13 cellular contexts compared by ENCODE assay signal in the genomic region with DNA sequence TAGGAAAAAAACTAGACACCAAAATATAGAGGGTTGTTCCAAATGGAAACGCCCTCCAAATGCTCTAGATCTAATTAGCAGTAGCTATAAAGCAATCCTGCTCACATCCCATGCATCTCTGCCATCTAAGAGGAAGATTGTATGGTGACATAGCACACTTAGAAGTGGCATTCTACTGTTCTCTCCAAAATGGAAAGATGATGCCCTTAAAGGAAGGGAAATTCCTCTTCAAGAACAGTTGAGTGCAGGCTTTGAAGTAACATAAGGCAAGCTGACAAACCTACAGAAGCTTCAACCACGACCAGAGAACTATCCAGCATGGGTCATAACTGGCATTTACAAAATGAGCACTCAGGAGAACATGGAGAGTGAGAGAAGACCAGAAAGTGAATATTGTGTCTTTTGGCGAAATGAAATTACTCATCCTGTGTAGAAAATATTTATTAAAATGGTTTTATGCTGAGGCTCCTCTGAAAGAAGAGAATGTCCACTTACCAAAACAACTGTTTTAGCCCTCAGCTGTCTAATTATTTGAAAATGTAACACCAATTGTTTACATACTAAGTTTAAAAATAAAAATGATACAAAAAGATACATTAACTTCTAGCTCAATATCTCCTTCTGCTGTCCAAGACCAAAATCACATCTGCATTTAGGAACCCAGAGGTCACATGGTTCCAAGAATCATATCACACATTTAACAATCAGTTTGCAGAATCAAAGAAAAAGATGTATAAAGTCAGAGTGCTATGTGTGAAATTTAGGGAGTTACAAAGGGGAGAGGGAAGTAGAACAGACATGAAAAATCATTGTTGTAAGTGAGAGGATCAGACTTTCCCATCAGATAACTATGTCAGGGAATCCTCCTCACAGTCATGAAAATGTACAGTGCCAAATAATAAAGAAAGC.
DNase-seq lines count a peak whose midpoint lies in the region; ATAC-seq and TF ChIP-seq lines count a peak whose summit lies in the region.
"Had no signal": no experiment of that assay in that cellular context is flagged by ENCODE, and none has a peak within 500 bp of the region (broad histone marks: within the 10 kb centered on the region; RNA-seq: fewer than 3 reads in every experiment).

No MANE protein-coding gene starts in this region.

- no peaks in the 10 kb centered on the region for H3K36me3 Mint-ChIP-seq in CD4-positive, alpha-beta T cell (ENCODE audit: low read depth)
- H3K36me3 Mint-ChIP-seq in nephron progenitor cell (ENCODE audit: low read depth), result no peaks in the 10 kb centered on the region

- CTCF ChIA-PET in CD4-positive, alpha-beta T cell (lab: Charles Lee), result no interaction called here

- H3K4me3 ChIP-seq in fibroblast of pulmonary artery (replicated peaks; ENCODE audit: low read depth, low read length) (no peak overlapping the region), rectal smooth muscle tissue (ENCODE audit: low read length) (peak overlapping the region; percentile 45)

- H3K27me3 Mint-ChIP-seq in CD4-positive, alpha-beta T cell, result peaks cover 7% of the 10 kb centered on the region
- H3K27me3 Mint-ChIP-seq in nephron progenitor cell (ENCODE audit: low read depth, poor library complexity), result no peaks in the 10 kb centered on the region

- intact Hi-C loops in CD4-positive, alpha-beta T cell (cut with DNase I, micrococcal nuclease), result no loop called here

- peak; percentile 44 for DNase-seq in RPMI7951 (ENCODE audit: low read depth)
- peak; percentile 78 for DNase-seq in fibroblast of pulmonary artery (ENCODE audit: low read depth)
- DNase-seq in CD4-positive, alpha-beta T cell, result no peak
- DNase-seq in NCI-H2081 treated with DMSO at 0.1 percent for 48 hours (lab: John Stamatoyannopoulos, UW), result no peak
- DNase-seq in cerebellum (ENCODE audit: low spot score), result no peak
- no peak for DNase-seq in nephron progenitor cell
- DNase-seq: activated CD4-positive, alpha-beta T cell treated with anti-CD3 and anti-CD28 coated beads, Interleukin-2, amount 50 U/mL, for 1 hour; DMS79 treated with DMSO at 0.1 percent for 48 hours; effector CD8-positive, alpha-beta T cell; naive thymus-derived CD4-positive, alpha-beta T cell; NCI-H748 treated with DMSO at 0.1 percent for 48 hours had no signal

- no peak overlapping the region for H3K27ac ChIP-seq in C4-2B
- H3K27ac ChIP-seq in rectal smooth muscle tissue (ENCODE audit: low read depth, low read length), result peak overlapping the region; percentile 75
- H3K27ac ChIP-seq in CD4-positive, alpha-beta T cell (ENCODE audit: low read depth, low read length), result no peak overlapping the region

- TF ChIP-seq CTCF in C4-2B (conservative IDR thresholded peaks at IDR 0.05) (peak; percentile 41), fibroblast of pulmonary artery (IDR thresholded peaks at IDR 0.05; ENCODE audit: low read length, missing control alignments) (peak; percentile 64), nephron progenitor cell (IDR thresholded peaks at IDR 0.05) (no peak)
- TF ChIP-seq CTCF in CD4-positive, alpha-beta T cell (IDR thresholded peaks at IDR 0.05), result no peak

- H3K4me3 Mint-ChIP-seq in CD4-positive, alpha-beta T cell, result no peak overlapping the region
- no peak overlapping the region for H3K4me3 Mint-ChIP-seq in nephron progenitor cell
- H3K4me3 Mint-ChIP-seq: naive thymus-derived CD4-positive, alpha-beta T cell had no signal

- no peaks in the 10 kb centered on the region for H3K36me3 ChIP-seq in rectal smooth muscle tissue (ENCODE audit: control insufficient read depth, insufficient read depth, low read length)

- POLR2A ChIA-PET in CD4-positive, alpha-beta T cell (lab: Charles Lee), result no interaction called here

- H3K27me3 ChIP-seq in rectal smooth muscle tissue (ENCODE audit: control insufficient read depth, insufficient read depth, low read length), result no peaks in the 10 kb centered on the region
- H3K27me3 ChIP-seq in CD4-positive, alpha-beta T cell (ENCODE audit: control insufficient read depth, insufficient read depth, low read length), result no peaks in the 10 kb centered on the region

- H3K9me3 ChIP-seq in CD4-positive, alpha-beta T cell (ENCODE audit: control insufficient read depth, low read length), result no peaks in the 10 kb centered on the region

- H3K9ac ChIP-seq in rectal smooth muscle tissue (ENCODE audit: low read length), result no peak overlapping the region

- H3K9me3 Mint-ChIP-seq in CD4-positive, alpha-beta T cell, result no peaks in the 10 kb centered on the region
- no peaks in the 10 kb centered on the region for H3K9me3 Mint-ChIP-seq in nephron progenitor cell

- peaks cover 23% of the 10 kb centered on the region for H3K4me1 ChIP-seq in rectal smooth muscle tissue (ENCODE audit: control insufficient read depth, insufficient read depth, low read length)

- no peaks in the 10 kb centered on the region for H3K4me1 Mint-ChIP-seq in CD4-positive, alpha-beta T cell (ENCODE audit: low read depth)
- H3K4me1 Mint-ChIP-seq in nephron progenitor cell, result no peaks in the 10 kb centered on the region
- H3K4me1 Mint-ChIP-seq: naive thymus-derived CD4-positive, alpha-beta T cell had no signal

- no peak for ATAC-seq in CD4-positive, alpha-beta T cell (ENCODE audit: poor library complexity)
- ATAC-seq: naive thymus-derived CD4-positive, alpha-beta T cell had no signal

- H3K27ac Mint-ChIP-seq in CD4-positive, alpha-beta T cell, result no peak overlapping the region
- no peak overlapping the region for H3K27ac Mint-ChIP-seq in nephron progenitor cell
- H3K27ac Mint-ChIP-seq: naive thymus-derived CD4-positive, alpha-beta T cell had no signal

Comparison
In these comparisons a context has a peak if more than half of its experiments do, and no peak if none do; other contexts are left out.
1. CTCF ChIP-seq: peak in C4-2B (single experiment) and fibroblast of pulmonary artery (single experiment); none in CD4-positive, alpha-beta T cell (single experiment) and nephron progenitor cell (single experiment).
2. DNase-seq: peak in RPMI7951 (single experiment) and fibroblast of pulmonary artery (single experiment); none in CD4-positive, alpha-beta T cell (0 of 10), NCI-H2081 treated with DMSO at 0.1 percent for 48 hours (single experiment), cerebellum (single experiment) and nephron progenitor cell (single experiment).